In the genomic region with DNA sequence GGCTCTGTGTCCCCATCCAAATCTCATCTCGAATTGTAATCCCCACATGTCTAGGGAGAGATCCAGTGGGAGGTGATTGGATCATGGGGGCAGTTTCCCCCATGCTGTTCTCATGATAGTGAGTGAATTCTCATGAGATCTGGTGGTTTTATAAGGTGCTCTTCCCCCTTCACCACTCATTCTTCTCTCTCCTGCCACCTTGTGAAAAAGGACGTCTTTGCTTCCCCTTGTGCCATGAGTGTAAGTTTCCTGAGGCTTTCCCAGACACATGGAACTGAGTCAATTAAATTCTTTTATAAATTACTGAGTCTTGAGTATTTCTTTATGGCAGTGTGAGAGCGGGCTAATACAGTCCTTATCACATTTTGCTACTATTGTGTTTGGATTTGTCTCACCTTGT, we compare ENCODE assay signal across 12 cellular contexts.
A peak's percentile ranks its signal among the peaks of the same experiment; 100 is the strongest.
DNase-seq lines count a peak whose midpoint lies in the region; ATAC-seq and TF ChIP-seq lines count a peak whose summit lies in the region.
"Had no signal": no experiment of that assay in that cellular context is flagged by ENCODE, and none has a peak within 500 bp of the region (broad histone marks: within the 10 kb centered on the region; RNA-seq: fewer than 3 reads in every experiment).

No MANE protein-coding gene starts in this region.

- intact Hi-C loops in OCI-LY7 (cut with micrococcal nuclease; ENCODE audit: unreplicated experiment): no loop called here

- H4K91ac ChIP-seq in trophoblast cell (ENCODE audit: low read depth, low read length): peak overlapping the region; percentile 54

- H3K9me3 Mint-ChIP-seq in CD8-positive, alpha-beta memory T cell: peaks cover 0 to 4% (median 0%) of the 10 kb centered on the region in 5 donors
- H3K9me3 Mint-ChIP-seq: CD4-positive, alpha-beta T cell had no signal

- peak overlapping the region; percentile 78 for H2BK12ac ChIP-seq in trophoblast cell (ENCODE audit: low read length)

- peak overlapping the region; percentile 56 for H2AK5ac ChIP-seq in trophoblast cell (ENCODE audit: low read length)

- no peak overlapping the region for H4K8ac ChIP-seq in trophoblast cell (ENCODE audit: low read depth, low read length)

- peak overlapping the region; percentile 18 for H2BK120ac ChIP-seq in trophoblast cell (ENCODE audit: insufficient read depth, low read length, poor library complexity)

- no peak overlapping the region for H2BK5ac ChIP-seq in trophoblast cell (ENCODE audit: low read depth, low read length, poor library complexity)

- TF ChIP-seq CTCF in DND-41 (IDR thresholded peaks at IDR 0.05; ENCODE audit: borderline replicate concordance, extremely low read depth, low read length, poor library complexity, severe bottlenecking) (peak; percentile 44), OCI-LY7 (conservative IDR thresholded peaks at IDR 0.05; ENCODE audit: low read length) (0 out of 2 replicates have a peak, but pooled peaks have one; percentile 15)

- no peak overlapping the region for H3K14ac ChIP-seq in trophoblast cell (ENCODE audit: low read length)

- H3K27ac ChIP-seq in DND-41 (ENCODE audit: low read length) (peak overlapping the region; percentile 17), OCI-LY7 (ENCODE audit: low read depth, low read length, poor library complexity, severe bottlenecking) (no peak overlapping the region), trophoblast cell (ENCODE audit: low read depth, low read length) (no peak overlapping the region)
- no peak overlapping the region for H3K27ac ChIP-seq in CD8-positive, alpha-beta memory T cell (ENCODE audit: low read depth, low read length)

- H3K18ac ChIP-seq in trophoblast cell (ENCODE audit: low read length): no peak overlapping the region

- no peak overlapping the region for H3K27ac Mint-ChIP-seq in CD8-positive, alpha-beta memory T cell
- H3K27ac Mint-ChIP-seq: CD4-positive, alpha-beta T cell had no signal

- ATAC-seq in DND-41 (ENCODE audit: insufficient read depth, low read depth) (no peak), GM21528 (IDR thresholded peaks at IDR 0.05; ENCODE audit: low FRiP score, unreplicated experiment) (no peak)
- ATAC-seq: A549 had no signal

- H3K4me3 ChIP-seq in DND-41 (ENCODE audit: low read depth in 1 of 2, low read length in 2 of 2) (no peak overlapping the region), OCI-LY7 (ENCODE audit: low read depth, low read length, poor library complexity, severe bottlenecking) (no peak overlapping the region), trophoblast cell (ENCODE audit: low read depth, low read length) (no peak overlapping the region)
- H3K4me3 ChIP-seq in CD8-positive, alpha-beta memory T cell (ENCODE audit: low read length): no peak overlapping the region
- H3K4me3 ChIP-seq: A549, HAP-1 had no signal

- peaks cover 33% of the 10 kb centered on the region for H3K79me1 ChIP-seq in trophoblast cell (ENCODE audit: low read length)

- H3K27me3 ChIP-seq in DND-41 (ENCODE audit: insufficient read depth, low read length, poor library complexity) (no peaks in the 10 kb centered on the region), trophoblast cell (ENCODE audit: insufficient read depth, low read length) (no peaks in the 10 kb centered on the region)
- H3K27me3 ChIP-seq in CD8-positive, alpha-beta memory T cell (ENCODE audit: insufficient read depth, low read length, poor library complexity, severe bottlenecking): no peaks in the 10 kb centered on the region

- no peak overlapping the region for H4K12ac ChIP-seq in trophoblast cell (ENCODE audit: low read depth, low read length)

- H3K9me2 ChIP-seq in OCI-LY7 (ENCODE audit: insufficient read depth, low read length): no peaks in the 10 kb centered on the region

- POLR2A ChIA-PET in OCI-LY7 (lab: Charles Lee): interaction anchor here (0.9 kb wide), 1 partner anchor 82 kb away, joined by 3 read pairs; no protein-coding TSS in a partner anchor
- POLR2A ChIA-PET in CD8-positive, alpha-beta memory T cell (lab: Charles Lee): no interaction called here

- H3K4me3 Mint-ChIP-seq in CD8-positive, alpha-beta memory T cell: no peak overlapping the region
- H3K4me3 Mint-ChIP-seq: CD4-positive, alpha-beta T cell had no signal

- no peak for DNase-seq in DND-41
- peak; percentile 21 to 40 for DNase-seq in Kasumi-1 (lab: John Stamatoyannopoulos, UW)
- DNase-seq in OCI-LY7 (ENCODE audit: low spot score): no peak
- no peak for DNase-seq in trophoblast cell
- no peak for DNase-seq in CD8-positive, alpha-beta memory T cell
- no peak for DNase-seq in stimulated activated CD4-positive, alpha-beta T cell treated with anti-CD3 and anti-CD28 coated beads, Interleukin-2, amount 100 ng/mL, for 24 hours
- DNase-seq: CD4-positive, alpha-beta T cell; DMS79; EL had no signal

- H3K9ac ChIP-seq in DND-41 (ENCODE audit: low read depth, low read length) (no peak overlapping the region), trophoblast cell (ENCODE audit: low read length) (no peak overlapping the region)

- H4K20me1 ChIP-seq in DND-41 (ENCODE audit: insufficient read depth, low read length): no peaks in the 10 kb centered on the region
- no peaks in the 10 kb centered on the region for H4K20me1 ChIP-seq in OCI-LY7 (ENCODE audit: insufficient read depth, low read length)

- H3K4me1 ChIP-seq in DND-41 (ENCODE audit: insufficient read depth, low read length) (peaks cover 47% of the 10 kb centered on the region), OCI-LY7 (ENCODE audit: insufficient read depth, low read length, poor library complexity, severe bottlenecking) (no peaks in the 10 kb centered on the region), trophoblast cell (ENCODE audit: control insufficient read depth in 1 of 2, insufficient read depth in 2 of 2, low read length in 2 of 2) (peaks cover 4 to 6% of the 10 kb centered on the region in 2 experiments)
- H3K4me1 ChIP-seq in CD8-positive, alpha-beta memory T cell (ENCODE audit: insufficient read depth, low read length): peaks cover 5% of the 10 kb centered on the region
- H3K4me1 ChIP-seq: A549, HAP-1 had no signal

- H3K9me3 ChIP-seq in DND-41 (ENCODE audit: insufficient read depth, low read length, severe bottlenecking) (no peaks in the 10 kb centered on the region), OCI-LY7 (ENCODE audit: low read length) (0 out of 2 replicates have a peak, but pooled peaks cover 4% of the 10 kb centered on the region), trophoblast cell (ENCODE audit: insufficient read depth, low read depth, low read length) (no peaks in the 10 kb centered on the region)
- no peaks in the 10 kb centered on the region for H3K9me3 ChIP-seq in CD8-positive, alpha-beta memory T cell (ENCODE audit: low read length)
- H3K9me3 ChIP-seq: A549, HAP-1 had no signal

- CTCF ChIA-PET in OCI-LY7 (lab: Charles Lee; ENCODE audit: unreplicated experiment): no interaction called here
- CTCF ChIA-PET in CD8-positive, alpha-beta memory T cell (lab: Charles Lee): no interaction called here

- H3K36me3 ChIP-seq in DND-41 (ENCODE audit: insufficient read depth, low read length) (no peaks in the 10 kb centered on the region), OCI-LY7 (ENCODE audit: insufficient read depth, low read length) (no peaks in the 10 kb centered on the region), trophoblast cell (ENCODE audit: control insufficient read depth in 1 of 2, insufficient read depth in 2 of 2, low read length in 2 of 2) (no peaks in the 10 kb centered on the region)
- H3K36me3 ChIP-seq in CD8-positive, alpha-beta memory T cell (ENCODE audit: insufficient read depth, low read length): no peaks in the 10 kb centered on the region
- H3K36me3 ChIP-seq: HAP-1 had no signal

- no peak overlapping the region for H3K4ac ChIP-seq in trophoblast cell (ENCODE audit: low read depth, low read length)

- BruUV-seq in OCI-LY7 (replicated peaks; lab: Mats Ljungman, UMichigan): no TSS peak

- peaks cover 0 to 20% (median 4%) of the 10 kb centered on the region in 3 donors for H3K36me3 Mint-ChIP-seq in CD8-positive, alpha-beta memory T cell

- H3K79me2 ChIP-seq in DND-41 (ENCODE audit: insufficient read depth, low read length) (no peaks in the 10 kb centered on the region), OCI-LY7 (ENCODE audit: insufficient read depth, low read depth, low read length) (no peaks in the 10 kb centered on the region), trophoblast cell (ENCODE audit: control insufficient read depth, insufficient read depth, low read length, poor library complexity) (no peaks in the 10 kb centered on the region)

- peaks cover 7 to 12% (median 10%) of the 10 kb centered on the region in 3 donors for H3K4me1 Mint-ChIP-seq in CD8-positive, alpha-beta memory T cell

- H3K4me2 ChIP-seq in DND-41 (ENCODE audit: insufficient read depth, low read length) (no peak overlapping the region), OCI-LY7 (ENCODE audit: low read length) (no peak overlapping the region), trophoblast cell (ENCODE audit: low read length) (no peak overlapping the region)
- H3K4me2 ChIP-seq: A549 had no signal

- no peak overlapping the region for H2AFZ ChIP-seq in DND-41 (ENCODE audit: low read depth, low read length)
- no peak overlapping the region; the same call in 1 of the 2 replicates for H2AFZ ChIP-seq in OCI-LY7 (ENCODE audit: low read length)
- H2AFZ ChIP-seq in trophoblast cell (ENCODE audit: insufficient read depth, low read length, poor library complexity): no peak overlapping the region

- H3K23ac ChIP-seq in trophoblast cell (ENCODE audit: low read length): no peak overlapping the region

- no CpG with 5 or more reads among the region's 3 CpGs for WGBS in trophoblast cell (ENCODE audit: extremely low coverage, insufficient coverage, insufficient read length)

- H3K27me3 Mint-ChIP-seq in CD8-positive, alpha-beta memory T cell: peaks cover 0 to 1% of the 10 kb centered on the region in 2 donors
- H3K27me3 Mint-ChIP-seq: CD4-positive, alpha-beta T cell had no signal

Comparison
In these comparisons a context has a peak if more than half of its experiments do, and no peak if none do; other contexts are left out.
1. DNase-seq: peak in Kasumi-1 (2 of 2); none in DND-41 (single experiment), OCI-LY7 (single experiment), trophoblast cell (0 of 2), CD8-positive, alpha-beta memory T cell (0 of 5) and stimulated activated CD4-positive, alpha-beta T cell treated with anti-CD3 and anti-CD28 coated beads, Interleukin-2, amount 100 ng/mL, for 24 hours (0 of 2).